1 cellular context compared by ENCODE assay signal in the genomic region with DNA sequence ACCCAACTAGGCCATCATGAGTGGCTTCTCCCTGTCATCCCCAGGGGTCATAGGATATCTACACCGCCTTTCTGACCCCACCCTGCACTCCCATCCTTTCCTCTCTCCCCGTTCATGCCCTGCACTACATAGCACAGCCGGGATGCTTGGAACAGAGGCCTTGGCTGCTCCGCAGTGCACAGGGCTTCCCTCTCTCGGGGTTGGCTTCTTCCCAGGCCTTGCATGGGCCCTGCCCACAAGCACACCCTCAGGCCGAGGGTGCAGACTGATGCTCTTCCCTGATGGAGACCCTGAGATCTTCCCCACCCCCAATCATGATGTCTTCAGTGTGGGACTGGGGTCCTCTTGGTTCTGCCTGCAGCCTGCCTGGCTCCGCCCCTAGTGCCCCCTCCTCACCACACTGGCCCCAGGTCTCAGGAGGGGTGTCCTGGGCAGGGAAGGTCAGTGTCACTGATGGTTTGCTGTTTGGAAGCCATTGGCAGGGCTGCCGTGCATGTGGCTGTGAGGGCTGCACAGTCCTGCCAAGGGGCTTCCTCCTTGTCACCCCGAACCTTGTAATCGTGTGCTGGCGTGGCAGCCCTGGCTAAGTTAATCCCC.
TF ChIP-seq lines count a peak whose summit lies in the region.

No MANE protein-coding gene starts in this region.

TF ChIP-seq in GM12878, 131 proteins besides CTCF, POLR2A, EP300 and RAD21:
- TF ChIP-seq TARDBP (IDR thresholded peaks at IDR 0.05; ENCODE audit: borderline replicate concordance) (no peak), YY1 (IDR thresholded peaks at IDR 0.05; ENCODE audit: low read depth, low read length) (no peak), IRF4 (IDR thresholded peaks at IDR 0.05; ENCODE audit: low read depth, low read length) (no peak), ZNF207 (IDR thresholded peaks at IDR 0.05; ENCODE audit: borderline replicate concordance) (no peak)
